Comparison of ENCODE assay signal across 1 cellular context in the genomic region with DNA sequence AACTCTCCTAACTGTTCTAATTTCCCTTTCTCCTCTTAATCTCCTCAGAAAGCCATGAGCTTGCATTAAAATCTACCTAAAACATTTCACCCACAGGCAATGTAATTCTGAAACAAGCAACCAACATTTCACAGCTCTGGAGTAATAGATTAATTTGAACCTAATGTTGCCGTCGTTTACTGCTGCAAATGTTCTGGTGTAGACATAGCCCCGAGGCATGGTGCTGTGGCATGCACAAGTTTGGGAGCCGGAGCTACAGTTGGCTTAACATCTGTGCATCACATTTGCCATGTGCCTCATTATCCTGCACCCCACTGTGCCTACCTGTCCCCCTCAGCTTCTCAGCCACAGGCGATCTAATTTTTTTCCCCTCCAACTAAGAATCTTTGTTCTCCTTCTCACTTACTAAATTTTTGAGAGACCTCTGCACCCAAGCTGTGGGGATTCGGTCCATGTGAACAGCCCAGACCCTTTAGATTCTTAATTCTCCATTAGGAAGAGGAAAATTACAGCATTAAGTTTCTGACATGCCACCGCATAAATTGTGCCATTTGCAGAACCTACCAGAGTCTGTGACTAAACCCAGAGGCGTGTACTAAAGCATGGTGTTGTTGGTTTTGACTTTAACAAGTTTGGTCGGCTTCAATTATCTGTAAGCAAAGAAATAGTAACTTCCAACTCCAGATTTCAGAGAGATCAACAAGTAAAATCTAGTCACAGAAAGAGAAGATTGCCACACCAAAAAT.
TF ChIP-seq lines count a peak whose summit lies in the region.

No MANE protein-coding gene starts in this region.

TF ChIP-seq in endothelial cell of umbilical vein, 7 proteins besides CTCF, POLR2A, EP300 and RAD21 (continued from another document):
- TF ChIP-seq POLR2AphosphoS5 (IDR thresholded peaks at IDR 0.05; ENCODE audit: insufficient read depth, low read depth, low read length) (no peak), MYC (IDR thresholded peaks at IDR 0.05; ENCODE audit: low read depth, low read length) (no peak), GATA2 (IDR thresholded peaks at IDR 0.05; ENCODE audit: insufficient read depth, insufficient read length, low read depth, low read length) (no peak), FOS (IDR thresholded peaks at IDR 0.05; ENCODE audit: borderline replicate concordance, insufficient read depth, low read length) (no peak), JUN (IDR thresholded peaks at IDR 0.05; ENCODE audit: borderline replicate concordance, insufficient read depth, insufficient read length, low read depth) (no peak)
- TF ChIP-seq, protein P1, sequence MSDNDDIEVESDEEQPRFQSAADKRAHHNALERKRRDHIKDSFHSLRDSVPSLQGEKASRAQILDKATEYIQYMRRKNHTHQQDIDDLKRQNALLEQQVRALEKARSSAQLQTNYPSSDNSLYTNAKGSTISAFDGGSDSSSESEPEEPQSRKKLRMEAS (IDR thresholded peaks at IDR 0.05; ENCODE audit: insufficient read depth, insufficient read length), result no peak
